33 cellular contexts compared by ENCODE assay signal in genomic region chr1:112380356-112380755, GRCh38.
"Had no signal": no experiment of that assay in that cellular context is flagged by ENCODE, and none has a peak within 500 bp of the region (broad histone marks: within the 10 kb centered on the region; RNA-seq: fewer than 3 reads in every experiment).

No MANE protein-coding gene starts in this region.

- H3K4me3 ChIP-seq: adrenal gland, body of pancreas, breast epithelium had no signal

- H3K27ac ChIP-seq: adrenal gland, body of pancreas, brain microvascular endothelial cell, breast epithelium, VCaP had no signal

- H3K4me1 ChIP-seq: adrenal gland, breast epithelium had no signal

- FAIRE-seq: astrocyte, TTC549 had no signal

- ATAC-seq: activated CD8-positive, alpha-beta T cell treated with anti-CD3 and anti-CD28 coated beads for 36 hours; activated naive CD4-positive, alpha-beta T cell treated with anti-CD3 and anti-CD28 coated beads, Interleukin-2, amount 50 U/mL, for 72 hours; activated T-cell treated with anti-CD3 and anti-CD28 coated beads, Interleukin-2, amount 50 U/mL, for 4 hours; activated T-cell treated with anti-CD3 and anti-CD28 coated beads, Interleukin-2, amount 50 U/mL, for 72 hours; activated T-helper 17 cell treated with anti-CD3 and anti-CD28 coated beads, Interleukin-2, amount 50 U/mL, for 72 hours; body of pancreas had no signal

- H3K36me3 ChIP-seq: adrenal gland, brain microvascular endothelial cell, breast epithelium had no signal

- H3K27me3 ChIP-seq: body of pancreas, breast epithelium had no signal

- H3K9me3 ChIP-seq: adrenal gland, body of pancreas, breast epithelium had no signal

- DNase-seq: activated B cell treated with CpG ODN at 0.5 μM for 24 hours; activated CD4-positive, alpha-beta memory T cell treated with anti-CD3 and anti-CD28 coated beads for 36 hours; activated CD4-positive, alpha-beta T cell treated with anti-CD3 and anti-CD28 coated beads for 4 hours; activated CD4-positive, alpha-beta T cell treated with anti-CD3 and anti-CD28 coated beads, Interleukin-2, amount 10 ng/mL, durations not matched to agents 24 days and 14 days; activated CD4-positive, alpha-beta T cell treated with anti-CD3 and anti-CD28 coated beads, Interleukin-2, amount 50 U/mL, for 1 hour; activated CD4-positive, alpha-beta T cell treated with anti-CD3 and anti-CD28 coated beads, Interleukin-2, amount 50 U/mL, for 4 hours; activated CD4-positive, CD25-positive, alpha-beta regulatory T cell treated with anti-CD3 and anti-CD28 coated beads, Interleukin-2, amount 50 U/mL, for 72 hours; activated CD8-positive, alpha-beta memory T cell treated with anti-CD3 and anti-CD28 coated beads, Interleukin-2, amount 50 U/mL, for 4 hours; activated CD8-positive, alpha-beta T cell treated with anti-CD3 and anti-CD28 coated beads for 36 hours; activated effector memory CD4-positive, alpha-beta T cell treated with anti-CD3 and anti-CD28 coated beads, Interleukin-2, amount 50 U/mL, for 16 hours; activated gamma-delta T cell treated with Interleukin-2 at 50 U/mL for 16 hours; activated naive CD4-positive, alpha-beta T cell; activated naive CD4-positive, alpha-beta T cell treated with anti-CD3 and anti-CD28 coated beads for 36 hours; activated naive CD4-positive, alpha-beta T cell treated with anti-CD3 and anti-CD28 coated beads, Interleukin-2, amount 50 U/mL, for 16 hours; activated naive CD8-positive, alpha-beta T cell treated with anti-CD3 and anti-CD28 coated beads for 36 hours; activated T-cell treated with anti-CD3 and anti-CD28 coated beads for 4 hours; activated T-cell treated with anti-CD3 and anti-CD28 coated beads, Interleukin-2, amount 50 U/mL, for 1 hour; activated T-cell treated with anti-CD3 and anti-CD28 coated beads, Interleukin-2, amount 50 U/mL, for 4 hours; activated T-cell treated with anti-CD3 and anti-CD28 coated beads, Interleukin-2, amount 50 U/mL, for 72 hours; adrenal gland; amniotic stem cell; aorta; body of pancreas; brain microvascular endothelial cell; central memory CD4-positive, alpha-beta T cell; T-helper 2 cell; T-helper 9 cell had no signal
